36 cellular contexts compared by ENCODE assay signal in the genomic region with DNA sequence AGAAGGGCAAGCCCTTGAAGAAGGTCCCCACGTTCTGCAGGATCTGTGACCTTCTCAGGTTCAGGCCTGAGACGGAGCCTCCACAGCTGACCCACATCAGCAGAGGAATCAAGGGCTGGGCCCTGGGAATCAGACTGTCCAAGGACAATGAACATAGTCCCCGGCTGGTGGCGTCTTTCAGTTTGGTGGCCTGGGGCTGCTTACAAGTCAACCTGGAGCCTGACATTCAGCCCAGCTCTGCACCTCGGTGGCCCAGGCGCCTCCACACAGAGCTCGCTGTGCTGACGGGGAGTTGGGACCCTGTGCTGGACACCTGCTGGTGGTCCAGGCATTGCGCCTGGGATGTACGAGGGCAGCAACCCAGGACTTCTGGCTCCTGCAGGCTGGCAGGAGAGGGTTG.
"Had no signal": no experiment of that assay in that cellular context is flagged by ENCODE, and none has a peak within 500 bp of the region (broad histone marks: within the 10 kb centered on the region; RNA-seq: fewer than 3 reads in every experiment).

No MANE protein-coding gene starts in this region.

- H3K27me3 Mint-ChIP-seq: activated B cell treated with CpG ODN at 0.5 μM for 24 hours; activated CD4-positive, alpha-beta T cell treated with anti-CD3 and anti-CD28 coated beads, Interleukin-2, amount 10 ng/mL, durations not matched to agents 24 days and 14 days; activated CD8-positive, alpha-beta T cell treated with anti-CD3 and anti-CD28 coated beads for 36 hours; activated naive CD4-positive, alpha-beta T cell treated with anti-CD3 and anti-CD28 coated beads, Interleukin-2, amount 50 U/mL, for 24 hours; activated naive CD8-positive, alpha-beta T cell treated with anti-CD3 and anti-CD28 coated beads, Interleukin-2, amount 10 ng/mL, durations not matched to agents 7 days and 5 days; activated naive CD8-positive, alpha-beta T cell treated with anti-CD3 and anti-CD28 coated beads, Interleukin-2, amount 50 U/mL, for 24 hours had no signal

- H3K9me3 Mint-ChIP-seq: activated B cell treated with CpG ODN at 0.5 μM for 24 hours; activated CD4-positive, alpha-beta memory T cell treated with anti-CD3 and anti-CD28 coated beads for 36 hours; activated CD4-positive, alpha-beta T cell treated with anti-CD3 and anti-CD28 coated beads, Interleukin-2, amount 10 ng/mL, durations not matched to agents 24 days and 14 days; activated CD8-positive, alpha-beta T cell treated with anti-CD3 and anti-CD28 coated beads for 36 hours; activated naive CD4-positive, alpha-beta T cell treated with anti-CD3 and anti-CD28 coated beads for 36 hours; activated naive CD4-positive, alpha-beta T cell treated with anti-CD3 and anti-CD28 coated beads, Interleukin-2, amount 50 U/mL, for 24 hours; activated naive CD8-positive, alpha-beta T cell treated with anti-CD3 and anti-CD28 coated beads, Interleukin-2, amount 10 ng/mL, durations not matched to agents 7 days and 5 days; activated naive CD8-positive, alpha-beta T cell treated with anti-CD3 and anti-CD28 coated beads, Interleukin-2, amount 50 U/mL, for 24 hours; activated T-cell treated with anti-CD3 and anti-CD28 coated beads, Interleukin-2, amount 50 U/mL, for 4 hours; activated T-cell treated with anti-CD3 and anti-CD28 coated beads, Interleukin-2, amount 50 U/mL, for 72 hours; activated T-helper 1 cell treated with anti-CD3 and anti-CD28 coated beads, Interleukin-12 subunit alpha, Interleukin-12 subunit beta, Interleukin-2, Interleukin-4 antibody, amounts not matched to agents 30 ng/mL and 10 ng/mL and 1 ng/mL, durations not matched to agents 14 hours and 24 hours and 36 hours; activated T-helper 17 cell treated with anti-CD3 and anti-CD28 coated beads, Interleukin-2, amount 50 U/mL, for 72 hours; central memory CD8-positive, alpha-beta T cell; T-helper 1 cell treated with Interleukin-12 subunit alpha and Interleukin-12 subunit beta and Interleukin-4 antibody, amounts not matched to agents 30 μg/mL and 1 μg/mL, for 36 hours; T-helper 2 cell treated with Interferon-gamma antibody and Interleukin-4, amounts not matched to agents 5 μg/mL and 100 μg/mL, for 36 hours had no signal

- H3K27ac ChIP-seq: ascending aorta, cardiac muscle cell, VCaP had no signal

- H3K4me3 Mint-ChIP-seq: activated B cell treated with CpG ODN at 0.5 μM for 24 hours; activated CD4-positive, alpha-beta memory T cell treated with anti-CD3 and anti-CD28 coated beads for 36 hours; activated CD4-positive, alpha-beta T cell treated with anti-CD3 and anti-CD28 coated beads, Interleukin-2, amount 10 ng/mL, durations not matched to agents 24 days and 14 days; activated CD8-positive, alpha-beta T cell treated with anti-CD3 and anti-CD28 coated beads for 36 hours; activated naive CD4-positive, alpha-beta T cell treated with anti-CD3 and anti-CD28 coated beads for 36 hours; activated naive CD4-positive, alpha-beta T cell treated with anti-CD3 and anti-CD28 coated beads, Interleukin-2, amount 50 U/mL, for 24 hours; activated naive CD8-positive, alpha-beta T cell; activated naive CD8-positive, alpha-beta T cell treated with anti-CD3 and anti-CD28 coated beads, Interleukin-2, amount 10 ng/mL, durations not matched to agents 7 days and 5 days; activated naive CD8-positive, alpha-beta T cell treated with anti-CD3 and anti-CD28 coated beads, Interleukin-2, amount 50 U/mL, for 24 hours; activated T-cell treated with anti-CD3 and anti-CD28 coated beads, Interleukin-2, amount 50 U/mL, for 4 hours; activated T-cell treated with anti-CD3 and anti-CD28 coated beads, Interleukin-2, amount 50 U/mL, for 72 hours; activated T-helper 1 cell treated with anti-CD3 and anti-CD28 coated beads, Interleukin-12 subunit alpha, Interleukin-12 subunit beta, Interleukin-2, Interleukin-4 antibody, amounts not matched to agents 30 ng/mL and 10 ng/mL and 1 ng/mL, durations not matched to agents 14 hours and 24 hours and 36 hours; activated T-helper 17 cell treated with anti-CD3 and anti-CD28 coated beads, Interleukin-2, amount 50 U/mL, for 72 hours; brain; central memory CD8-positive, alpha-beta T cell; T-helper 1 cell treated with Interleukin-12 subunit alpha and Interleukin-12 subunit beta and Interleukin-4 antibody, amounts not matched to agents 30 μg/mL and 1 μg/mL, for 36 hours; T-helper 2 cell treated with Interferon-gamma antibody and Interleukin-4, amounts not matched to agents 5 μg/mL and 100 μg/mL, for 36 hours had no signal

- H3K27me3 ChIP-seq: ascending aorta, cardiac muscle cell had no signal

- DNase-seq: activated B cell treated with CpG ODN at 0.5 μM for 24 hours; activated CD4-positive, alpha-beta memory T cell treated with anti-CD3 and anti-CD28 coated beads for 36 hours; activated CD4-positive, alpha-beta T cell treated with anti-CD3 and anti-CD28 coated beads for 4 hours; activated CD4-positive, alpha-beta T cell treated with anti-CD3 and anti-CD28 coated beads, Interleukin-2, amount 10 ng/mL, durations not matched to agents 24 days and 14 days; activated CD4-positive, alpha-beta T cell treated with anti-CD3 and anti-CD28 coated beads, Interleukin-2, amount 50 U/mL, for 1 hour; activated CD4-positive, alpha-beta T cell treated with anti-CD3 and anti-CD28 coated beads, Interleukin-2, amount 50 U/mL, for 4 hours; activated CD4-positive, CD25-positive, alpha-beta regulatory T cell treated with anti-CD3 and anti-CD28 coated beads, Interleukin-2, amount 50 U/mL, for 72 hours; activated CD8-positive, alpha-beta memory T cell treated with anti-CD3 and anti-CD28 coated beads, Interleukin-2, amount 50 U/mL, for 4 hours; activated CD8-positive, alpha-beta T cell treated with anti-CD3 and anti-CD28 coated beads for 36 hours; activated gamma-delta T cell treated with Interleukin-2 at 50 U/mL for 16 hours; activated naive CD4-positive, alpha-beta T cell; activated naive CD4-positive, alpha-beta T cell treated with anti-CD3 and anti-CD28 coated beads for 36 hours; activated naive CD8-positive, alpha-beta T cell treated with anti-CD3 and anti-CD28 coated beads, Interleukin-2, amount 10 ng/mL, durations not matched to agents 7 days and 5 days; activated naive CD8-positive, alpha-beta T cell treated with anti-CD3 and anti-CD28 coated beads, Interleukin-2, amount 50 U/mL, for 24 hours; activated T-cell treated with anti-CD3 and anti-CD28 coated beads for 4 hours; activated T-cell treated with anti-CD3 and anti-CD28 coated beads, Interleukin-2, amount 50 U/mL, for 1 hour; activated T-cell treated with anti-CD3 and anti-CD28 coated beads, Interleukin-2, amount 50 U/mL, for 4 hours; activated T-cell treated with anti-CD3 and anti-CD28 coated beads, Interleukin-2, amount 50 U/mL, for 72 hours; amygdala; anterior cingulate cortex; caudate nucleus; cerebellar nuclear complex; T-helper 1 cell; T-helper 2 cell; T-helper 9 cell had no signal

- H3K9me3 ChIP-seq: ascending aorta had no signal

- H3K4me3 ChIP-seq: ascending aorta, cardiac muscle cell had no signal

- H3K27ac Mint-ChIP-seq: activated B cell treated with CpG ODN at 0.5 μM for 24 hours; activated CD4-positive, alpha-beta memory T cell treated with anti-CD3 and anti-CD28 coated beads for 36 hours; activated CD4-positive, alpha-beta T cell treated with anti-CD3 and anti-CD28 coated beads, Interleukin-2, amount 10 ng/mL, durations not matched to agents 24 days and 14 days; activated CD8-positive, alpha-beta T cell treated with anti-CD3 and anti-CD28 coated beads for 36 hours; activated naive CD4-positive, alpha-beta T cell treated with anti-CD3 and anti-CD28 coated beads for 36 hours; activated naive CD4-positive, alpha-beta T cell treated with anti-CD3 and anti-CD28 coated beads, Interleukin-2, amount 50 U/mL, for 24 hours; activated naive CD8-positive, alpha-beta T cell; activated naive CD8-positive, alpha-beta T cell treated with anti-CD3 and anti-CD28 coated beads, Interleukin-2, amount 10 ng/mL, durations not matched to agents 7 days and 5 days; activated naive CD8-positive, alpha-beta T cell treated with anti-CD3 and anti-CD28 coated beads, Interleukin-2, amount 50 U/mL, for 24 hours; activated T-cell treated with anti-CD3 and anti-CD28 coated beads, Interleukin-2, amount 50 U/mL, for 72 hours; activated T-helper 1 cell treated with anti-CD3 and anti-CD28 coated beads, Interleukin-12 subunit alpha, Interleukin-12 subunit beta, Interleukin-2, Interleukin-4 antibody, amounts not matched to agents 30 ng/mL and 10 ng/mL and 1 ng/mL, durations not matched to agents 14 hours and 24 hours and 36 hours; activated T-helper 17 cell treated with anti-CD3 and anti-CD28 coated beads, Interleukin-2, amount 50 U/mL, for 72 hours; brain; T-helper 1 cell treated with Interleukin-12 subunit alpha and Interleukin-12 subunit beta and Interleukin-4 antibody, amounts not matched to agents 30 μg/mL and 1 μg/mL, for 36 hours; T-helper 2 cell treated with Interferon-gamma antibody and Interleukin-4, amounts not matched to agents 5 μg/mL and 100 μg/mL, for 36 hours had no signal

- H3K36me3 Mint-ChIP-seq: activated CD4-positive, alpha-beta memory T cell treated with anti-CD3 and anti-CD28 coated beads for 36 hours; activated naive CD4-positive, alpha-beta T cell treated with anti-CD3 and anti-CD28 coated beads, Interleukin-2, amount 50 U/mL, for 24 hours; activated naive CD8-positive, alpha-beta T cell; activated naive CD8-positive, alpha-beta T cell treated with anti-CD3 and anti-CD28 coated beads, Interleukin-2, amount 10 ng/mL, durations not matched to agents 7 days and 5 days; brain had no signal

- H3K4me1 ChIP-seq: ascending aorta had no signal

- H3K4me1 Mint-ChIP-seq: activated B cell treated with CpG ODN at 0.5 μM for 24 hours; activated CD4-positive, alpha-beta T cell treated with anti-CD3 and anti-CD28 coated beads, Interleukin-2, amount 10 ng/mL, durations not matched to agents 24 days and 14 days; activated naive CD4-positive, alpha-beta T cell treated with anti-CD3 and anti-CD28 coated beads, Interleukin-2, amount 50 U/mL, for 24 hours; activated naive CD8-positive, alpha-beta T cell treated with anti-CD3 and anti-CD28 coated beads, Interleukin-2, amount 10 ng/mL, durations not matched to agents 7 days and 5 days; activated naive CD8-positive, alpha-beta T cell treated with anti-CD3 and anti-CD28 coated beads, Interleukin-2, amount 50 U/mL, for 24 hours; activated T-helper 17 cell treated with anti-CD3 and anti-CD28 coated beads, Interleukin-2, amount 50 U/mL, for 72 hours; brain; central memory CD8-positive, alpha-beta T cell had no signal

- H3K36me3 ChIP-seq: ascending aorta, cardiac muscle cell had no signal

- ATAC-seq: activated CD8-positive, alpha-beta T cell treated with anti-CD3 and anti-CD28 coated beads for 36 hours; activated naive CD8-positive, alpha-beta T cell treated with anti-CD3 and anti-CD28 coated beads, Interleukin-2, amount 50 U/mL, for 24 hours; activated T-cell treated with anti-CD3 and anti-CD28 coated beads, Interleukin-2, amount 50 U/mL, for 4 hours; activated T-cell treated with anti-CD3 and anti-CD28 coated beads, Interleukin-2, amount 50 U/mL, for 72 hours; activated T-helper 17 cell treated with anti-CD3 and anti-CD28 coated beads, Interleukin-2, amount 50 U/mL, for 72 hours had no signal
